Comparison of ENCODE assay signal across 8 cellular contexts in genomic region chr21:37219766-37220432, GRCh38. TPM values are rescaled to one million over a fixed set of nuclear protein-coding genes. Genes with fewer than 3 reads are reported as not detected.
DNase-seq lines count a peak whose midpoint lies in the region; ATAC-seq and TF ChIP-seq lines count a peak whose summit lies in the region.

No MANE protein-coding gene starts in this region.

- no peaks in the 10 kb centered on the region for H3K4me1 ChIP-seq in foreskin keratinocyte

- ATAC-seq in foreskin keratinocyte, result no peak
- ATAC-seq in stimulated activated naive B cell treated with anti-CD40 and anti-IgM and Interleukin-4, amounts not matched to agents 10 μg/mL and 1 μg/mL and 100 μg/mL, for 72 hours (replicated peaks), result no peak
- ATAC-seq in HG02678 (IDR thresholded peaks at IDR 0.05; ENCODE audit: unreplicated experiment), result no peak
- no peak for ATAC-seq in GM19324 (IDR thresholded peaks at IDR 0.05; ENCODE audit: low FRiP score, unreplicated experiment)

- no peaks in the 10 kb centered on the region for H3K27me3 ChIP-seq in foreskin keratinocyte

- peaks cover 16 to 25% of the 10 kb centered on the region in 2 donors for H3K4me1 Mint-ChIP-seq in stimulated activated naive B cell treated with anti-CD40 and anti-IgM and Interleukin-4, amounts not matched to agents 10 μg/mL and 1 μg/mL and 100 μg/mL, for 72 hours

- peak overlapping the region; percentile 95 to 97 for H3K4me3 Mint-ChIP-seq in stimulated activated naive B cell treated with anti-CD40 and anti-IgM and Interleukin-4, amounts not matched to agents 10 μg/mL and 1 μg/mL and 100 μg/mL, for 72 hours

- peak overlapping the region; percentile 36 for H3K27ac ChIP-seq in foreskin keratinocyte

- H3K27me3 Mint-ChIP-seq in stimulated activated naive B cell treated with anti-CD40 and anti-IgM and Interleukin-4, amounts not matched to agents 10 μg/mL and 1 μg/mL and 100 μg/mL, for 72 hours, result no peaks in the 10 kb centered on the region

- peak overlapping the region; percentile 98 for H3K27ac Mint-ChIP-seq in stimulated activated naive B cell treated with anti-CD40 and anti-IgM and Interleukin-4, amounts not matched to agents 10 μg/mL and 1 μg/mL and 100 μg/mL, for 72 hours

- TF ChIP-seq CTCF in foreskin keratinocyte (conservative IDR thresholded peaks at IDR 0.05), result no peak

- peaks cover 12 to 35% of the 10 kb centered on the region in 2 donors for H3K36me3 Mint-ChIP-seq in stimulated activated naive B cell treated with anti-CD40 and anti-IgM and Interleukin-4, amounts not matched to agents 10 μg/mL and 1 μg/mL and 100 μg/mL, for 72 hours

- DNase-seq in stimulated activated CD4-positive, alpha-beta T cell treated with anti-CD3 and anti-CD28 coated beads, Interleukin-15, amount 100 ng/mL, for 24 hours, result peak; percentile 41
- no peak for DNase-seq in stimulated activated CD4-positive, alpha-beta T cell treated with anti-CD3 and anti-CD28 coated beads, Interleukin-12 subunit alpha, Interleukin-12 subunit beta, amount 100 ng/mL, for 4 hours
- peak; percentile 40 for DNase-seq in activated CD4-positive, alpha-beta T cell treated with anti-CD3 and anti-CD28 coated beads for 48 hours
- DNase-seq in foreskin keratinocyte (no peak), NCI-H510A (lab: John Stamatoyannopoulos, UW) (no peak)
- DNase-seq in stimulated activated naive B cell treated with anti-CD40 and anti-IgM and Interleukin-4, amounts not matched to agents 10 μg/mL and 1 μg/mL and 100 μg/mL, for 72 hours, result no peak

- no peaks in the 10 kb centered on the region for H3K9me3 Mint-ChIP-seq in stimulated activated naive B cell treated with anti-CD40 and anti-IgM and Interleukin-4, amounts not matched to agents 10 μg/mL and 1 μg/mL and 100 μg/mL, for 72 hours

RNA-seq across cellular contexts. Expression of gene VPS26C, which starts 47.2 kb away (rescaled TPM):
- total RNA-seq in foreskin keratinocyte, result 39.0 and 43.7 TPM in 2 replicates
- polyA plus RNA-seq in foreskin keratinocyte, result 25.4 and 25.7 TPM in 2 replicates

Comparison
In these comparisons a context has a peak if more than half of its experiments do, and no peak if none do; other contexts are left out.
1. DNase-seq: peak in stimulated activated CD4-positive, alpha-beta T cell treated with anti-CD3 and anti-CD28 coated beads, Interleukin-15, amount 100 ng/mL, for 24 hours (single experiment) and activated CD4-positive, alpha-beta T cell treated with anti-CD3 and anti-CD28 coated beads for 48 hours (single experiment); none in stimulated activated CD4-positive, alpha-beta T cell treated with anti-CD3 and anti-CD28 coated beads, Interleukin-12 subunit alpha, Interleukin-12 subunit beta, amount 100 ng/mL, for 4 hours (single experiment), foreskin keratinocyte (0 of 2), stimulated activated naive B cell treated with anti-CD40 and anti-IgM and Interleukin-4, amounts not matched to agents 10 μg/mL and 1 μg/mL and 100 μg/mL, for 72 hours (single experiment) and NCI-H510A (single experiment).